In genomic region chr17:7095642-7096041, GRCh38 we compare ENCODE assay signal across 1 cellular context.
TF ChIP-seq lines count a peak whose summit lies in the region.

No MANE protein-coding gene starts in this region.

TF ChIP-seq in HepG2, 621 proteins besides CTCF, POLR2A, EP300 and RAD21:
- TF ChIP-seq CEBPZ (IDR thresholded peaks at IDR 0.05; ENCODE audit: low read length) (no peak), BATF2 (CRISPR knock-in tag; IDR thresholded peaks at IDR 0.05) (no peak), ZNF709 (CRISPR knock-in tag; IDR thresholded peaks at IDR 0.05) (no peak), CENPT (CRISPR knock-in tag; IDR thresholded peaks at IDR 0.05; ENCODE audit: low read depth) (no peak), ZNF513 (CRISPR knock-in tag; conservative IDR thresholded peaks at IDR 0.05) (no peak), MLLT10 (CRISPR knock-in tag; IDR thresholded peaks at IDR 0.05) (no peak), ZNF703 (CRISPR knock-in tag; IDR thresholded peaks at IDR 0.05; ENCODE audit: borderline replicate concordance) (no peak), ADNP (CRISPR knock-in tag; IDR thresholded peaks at IDR 0.05) (no peak), THYN1 (CRISPR knock-in tag; IDR thresholded peaks at IDR 0.05; ENCODE audit: borderline replicate concordance, low read depth) (no peak)
